Comparison of ENCODE assay signal across 8 cellular contexts in genomic region chr11:34104680-34105078, GRCh38. TPM values are rescaled to one million over a fixed set of nuclear protein-coding genes. Genes with fewer than 3 reads are reported as not detected.
A peak's percentile ranks its signal among the peaks of the same experiment; 100 is the strongest.
DNase-seq lines count a peak whose midpoint lies in the region; ATAC-seq and TF ChIP-seq lines count a peak whose summit lies in the region.

No MANE protein-coding gene starts in this region.

- no peaks in the 10 kb centered on the region for H3K27me3 ChIP-seq in MM.1S (replicated peaks; ENCODE audit: insufficient read depth, low read length)
- H3K27me3 ChIP-seq in dorsolateral prefrontal cortex = no peaks in the 10 kb centered on the region

- H3K4me1 ChIP-seq in MM.1S (ENCODE audit: low read length) = peaks cover 18% of the 10 kb centered on the region; the same call in 1 of the 2 replicates

- H2AFZ ChIP-seq in MM.1S (ENCODE audit: low read length) = 0 out of 2 replicates have a peak overlapping the region, but pooled peaks have one; percentile 33

- H3F3A ChIP-seq in MM.1S (ENCODE audit: insufficient read depth, low read length) = peaks cover 41% of the 10 kb centered on the region

- peak overlapping the region; percentile 89 for H3K4me2 ChIP-seq in MM.1S (ENCODE audit: low read depth, low read length)

- H4K20me1 ChIP-seq in MM.1S (ENCODE audit: insufficient read depth, low read length) = no peaks in the 10 kb centered on the region

- no peaks in the 10 kb centered on the region for H3K9me3 Mint-ChIP-seq in CD14-positive monocyte
- no peaks in the 10 kb centered on the region for H3K9me3 Mint-ChIP-seq in neural crest cell

- H3K9ac ChIP-seq in MM.1S (ENCODE audit: low read length) = peak overlapping the region; percentile 87

- H3K4me3 Mint-ChIP-seq in CD14-positive monocyte = peak overlapping the region; percentile 93 to 94
- H3K4me3 Mint-ChIP-seq in neural crest cell = peak overlapping the region; percentile 98

- H3K9me3 ChIP-seq in MM.1S (replicated peaks; ENCODE audit: insufficient read depth, low read length) = no peaks in the 10 kb centered on the region

- peaks cover 42% of the 10 kb centered on the region for H3K79me2 ChIP-seq in MM.1S (ENCODE audit: low read length)

- TF ChIP-seq CTCF in CD14-positive monocyte (IDR thresholded peaks at IDR 0.05) = no peak
- no peak for TF ChIP-seq CTCF in MM.1S (IDR thresholded peaks at IDR 0.05; ENCODE audit: low read length)
- no peak for TF ChIP-seq CTCF in dorsolateral prefrontal cortex (IDR thresholded peaks at IDR 0.05 in 54 of 56, conservative IDR thresholded peaks at IDR 0.05 in 2 of 56; ENCODE audit: low read depth in 1 of 56, partially characterized antibody in 56 of 56)
- no peak for TF ChIP-seq CTCF in neural crest cell (conservative IDR thresholded peaks at IDR 0.05)

- intact Hi-C loops in CD14-positive monocyte (cut with micrococcal nuclease) (loop anchor here (2.0 to 10.0 kb wide), 2 partner anchors 54 to 250 kb away; partner anchors contain the start of genes CAPRIN1 (in 2 of the 2) and ABTB2 (in 1 of the 2)), dorsolateral prefrontal cortex (cut with DNase I) (loop anchor here (1.0 to 10.0 kb wide), 5 partner anchors 52 to 810 kb away; partner anchors contain the start of genes ABTB2 (in 2 of the 2), APIP (in 1 of the 2) and PDHX (in 1 of the 2)), sciatic nerve (cut with DNase I) (no loop called here)

- peaks cover 25% of the 10 kb centered on the region for H3K4me1 Mint-ChIP-seq in CD14-positive monocyte
- H3K4me1 Mint-ChIP-seq in neural crest cell = peaks cover 34% of the 10 kb centered on the region

- peaks cover 4% of the 10 kb centered on the region; the same call in 1 of the 2 replicates for H3K36me3 ChIP-seq in MM.1S (replicated peaks; ENCODE audit: insufficient read depth, low read length)

- ATAC-seq in sciatic nerve = no peak

- peak overlapping the region; percentile 96 to 99 (median 98) for H3K27ac Mint-ChIP-seq in CD14-positive monocyte
- peak overlapping the region; percentile 97 for H3K27ac Mint-ChIP-seq in neural crest cell (ENCODE audit: unreplicated experiment)

- DNase-seq in CD14-positive monocyte (ENCODE audit: low spot score) (no peak), MM.1S (no peak), dorsolateral prefrontal cortex (no peak), neural crest cell (ENCODE audit: low read depth, low spot score) (no peak), SW480 (ENCODE audit: low spot score) (no peak), sciatic nerve (ENCODE audit: low spot score) (no peak), NCI-H510A treated with DMSO at 0.1 percent for 48 hours (lab: John Stamatoyannopoulos, UW) (no peak)
- no peak for DNase-seq in activated effector memory CD4-positive, alpha-beta T cell treated with Interleukin-2 at 50 U/mL for 16 hours

- H3K27ac ChIP-seq in MM.1S (ENCODE audit: low read length) (peak overlapping the region; percentile 83), dorsolateral prefrontal cortex (peak overlapping the region; percentile 78 to 99 (median 94))

- H3K36me3 Mint-ChIP-seq in CD14-positive monocyte (peaks cover 26 to 28% of the 10 kb centered on the region in 2 donors), neural crest cell (ENCODE audit: low read depth) (no peaks in the 10 kb centered on the region)

- no peaks in the 10 kb centered on the region for H3K27me3 Mint-ChIP-seq in CD14-positive monocyte (ENCODE audit: low read depth in 3 of 3)
- H3K27me3 Mint-ChIP-seq in neural crest cell (ENCODE audit: low read depth) = peaks cover 12% of the 10 kb centered on the region

- H3K9me2 ChIP-seq in MM.1S (replicated peaks; ENCODE audit: insufficient read depth, low read length) = no peaks in the 10 kb centered on the region

- peak overlapping the region; percentile 88 for H3K4me3 ChIP-seq in MM.1S (ENCODE audit: low read length)
- H3K4me3 ChIP-seq in dorsolateral prefrontal cortex = peak overlapping the region; percentile 61 to 100 (median 95)

RNA-seq across cellular contexts. Expression of gene NAT10, which starts 0.8 kb away (rescaled TPM):
- 10 to 100 TPM; 10.1 to 13.3 TPM for polyA plus RNA-seq in CD14-positive monocyte
- total RNA-seq in dorsolateral prefrontal cortex (10 to 100 TPM; 41.9 to 72.5 (median 56.0) TPM), neural crest cell (70.8 and 73.2 TPM in 2 replicates), sciatic nerve (46.3 TPM)

RNA-seq across cellular contexts. Expression of gene CAPRIN1, which starts 53.1 kb away (rescaled TPM):
- polyA plus RNA-seq in CD14-positive monocyte = 10 to 100 TPM; 59.2 to 81.5 TPM
- total RNA-seq in dorsolateral prefrontal cortex (100 to 1,000 TPM; 117 to 192 (median 159) TPM), neural crest cell (383 and 396 TPM in 2 replicates), sciatic nerve (167 TPM)
